1 cellular context compared by ENCODE assay signal in genomic region chr5:132344775-132345514, GRCh38.
TF ChIP-seq lines count a peak whose summit lies in the region.

No MANE protein-coding gene starts in this region.

TF ChIP-seq in K562, 482 proteins besides CTCF, POLR2A, EP300 and RAD21 (continued from another document and continues in another):
- TF ChIP-seq NRF1 (conservative IDR thresholded peaks at IDR 0.05 in 1 of 2, IDR thresholded peaks at IDR 0.05 in 1 of 2), result no peak
- no peak for TF ChIP-seq ZBTB11 (CRISPR knock-in tag; IDR thresholded peaks at IDR 0.05)
- no peak for TF ChIP-seq ZNF133 (CRISPR knock-in tag; IDR thresholded peaks at IDR 0.05)
- no peak for TF ChIP-seq BDP1 (IDR thresholded peaks at IDR 0.05; ENCODE audit: insufficient read depth, insufficient read length)
- no peak for TF ChIP-seq CBFA2T3 (IDR thresholded peaks at IDR 0.05)
- peak; percentile 59 for TF ChIP-seq RBBP5 (IDR thresholded peaks at IDR 0.05; ENCODE audit: borderline replicate concordance, insufficient read depth, low read length, poor library complexity, severe bottlenecking)
- TF ChIP-seq TAL1 (IDR thresholded peaks at IDR 0.05), result no peak
- TF ChIP-seq, protein P1, sequence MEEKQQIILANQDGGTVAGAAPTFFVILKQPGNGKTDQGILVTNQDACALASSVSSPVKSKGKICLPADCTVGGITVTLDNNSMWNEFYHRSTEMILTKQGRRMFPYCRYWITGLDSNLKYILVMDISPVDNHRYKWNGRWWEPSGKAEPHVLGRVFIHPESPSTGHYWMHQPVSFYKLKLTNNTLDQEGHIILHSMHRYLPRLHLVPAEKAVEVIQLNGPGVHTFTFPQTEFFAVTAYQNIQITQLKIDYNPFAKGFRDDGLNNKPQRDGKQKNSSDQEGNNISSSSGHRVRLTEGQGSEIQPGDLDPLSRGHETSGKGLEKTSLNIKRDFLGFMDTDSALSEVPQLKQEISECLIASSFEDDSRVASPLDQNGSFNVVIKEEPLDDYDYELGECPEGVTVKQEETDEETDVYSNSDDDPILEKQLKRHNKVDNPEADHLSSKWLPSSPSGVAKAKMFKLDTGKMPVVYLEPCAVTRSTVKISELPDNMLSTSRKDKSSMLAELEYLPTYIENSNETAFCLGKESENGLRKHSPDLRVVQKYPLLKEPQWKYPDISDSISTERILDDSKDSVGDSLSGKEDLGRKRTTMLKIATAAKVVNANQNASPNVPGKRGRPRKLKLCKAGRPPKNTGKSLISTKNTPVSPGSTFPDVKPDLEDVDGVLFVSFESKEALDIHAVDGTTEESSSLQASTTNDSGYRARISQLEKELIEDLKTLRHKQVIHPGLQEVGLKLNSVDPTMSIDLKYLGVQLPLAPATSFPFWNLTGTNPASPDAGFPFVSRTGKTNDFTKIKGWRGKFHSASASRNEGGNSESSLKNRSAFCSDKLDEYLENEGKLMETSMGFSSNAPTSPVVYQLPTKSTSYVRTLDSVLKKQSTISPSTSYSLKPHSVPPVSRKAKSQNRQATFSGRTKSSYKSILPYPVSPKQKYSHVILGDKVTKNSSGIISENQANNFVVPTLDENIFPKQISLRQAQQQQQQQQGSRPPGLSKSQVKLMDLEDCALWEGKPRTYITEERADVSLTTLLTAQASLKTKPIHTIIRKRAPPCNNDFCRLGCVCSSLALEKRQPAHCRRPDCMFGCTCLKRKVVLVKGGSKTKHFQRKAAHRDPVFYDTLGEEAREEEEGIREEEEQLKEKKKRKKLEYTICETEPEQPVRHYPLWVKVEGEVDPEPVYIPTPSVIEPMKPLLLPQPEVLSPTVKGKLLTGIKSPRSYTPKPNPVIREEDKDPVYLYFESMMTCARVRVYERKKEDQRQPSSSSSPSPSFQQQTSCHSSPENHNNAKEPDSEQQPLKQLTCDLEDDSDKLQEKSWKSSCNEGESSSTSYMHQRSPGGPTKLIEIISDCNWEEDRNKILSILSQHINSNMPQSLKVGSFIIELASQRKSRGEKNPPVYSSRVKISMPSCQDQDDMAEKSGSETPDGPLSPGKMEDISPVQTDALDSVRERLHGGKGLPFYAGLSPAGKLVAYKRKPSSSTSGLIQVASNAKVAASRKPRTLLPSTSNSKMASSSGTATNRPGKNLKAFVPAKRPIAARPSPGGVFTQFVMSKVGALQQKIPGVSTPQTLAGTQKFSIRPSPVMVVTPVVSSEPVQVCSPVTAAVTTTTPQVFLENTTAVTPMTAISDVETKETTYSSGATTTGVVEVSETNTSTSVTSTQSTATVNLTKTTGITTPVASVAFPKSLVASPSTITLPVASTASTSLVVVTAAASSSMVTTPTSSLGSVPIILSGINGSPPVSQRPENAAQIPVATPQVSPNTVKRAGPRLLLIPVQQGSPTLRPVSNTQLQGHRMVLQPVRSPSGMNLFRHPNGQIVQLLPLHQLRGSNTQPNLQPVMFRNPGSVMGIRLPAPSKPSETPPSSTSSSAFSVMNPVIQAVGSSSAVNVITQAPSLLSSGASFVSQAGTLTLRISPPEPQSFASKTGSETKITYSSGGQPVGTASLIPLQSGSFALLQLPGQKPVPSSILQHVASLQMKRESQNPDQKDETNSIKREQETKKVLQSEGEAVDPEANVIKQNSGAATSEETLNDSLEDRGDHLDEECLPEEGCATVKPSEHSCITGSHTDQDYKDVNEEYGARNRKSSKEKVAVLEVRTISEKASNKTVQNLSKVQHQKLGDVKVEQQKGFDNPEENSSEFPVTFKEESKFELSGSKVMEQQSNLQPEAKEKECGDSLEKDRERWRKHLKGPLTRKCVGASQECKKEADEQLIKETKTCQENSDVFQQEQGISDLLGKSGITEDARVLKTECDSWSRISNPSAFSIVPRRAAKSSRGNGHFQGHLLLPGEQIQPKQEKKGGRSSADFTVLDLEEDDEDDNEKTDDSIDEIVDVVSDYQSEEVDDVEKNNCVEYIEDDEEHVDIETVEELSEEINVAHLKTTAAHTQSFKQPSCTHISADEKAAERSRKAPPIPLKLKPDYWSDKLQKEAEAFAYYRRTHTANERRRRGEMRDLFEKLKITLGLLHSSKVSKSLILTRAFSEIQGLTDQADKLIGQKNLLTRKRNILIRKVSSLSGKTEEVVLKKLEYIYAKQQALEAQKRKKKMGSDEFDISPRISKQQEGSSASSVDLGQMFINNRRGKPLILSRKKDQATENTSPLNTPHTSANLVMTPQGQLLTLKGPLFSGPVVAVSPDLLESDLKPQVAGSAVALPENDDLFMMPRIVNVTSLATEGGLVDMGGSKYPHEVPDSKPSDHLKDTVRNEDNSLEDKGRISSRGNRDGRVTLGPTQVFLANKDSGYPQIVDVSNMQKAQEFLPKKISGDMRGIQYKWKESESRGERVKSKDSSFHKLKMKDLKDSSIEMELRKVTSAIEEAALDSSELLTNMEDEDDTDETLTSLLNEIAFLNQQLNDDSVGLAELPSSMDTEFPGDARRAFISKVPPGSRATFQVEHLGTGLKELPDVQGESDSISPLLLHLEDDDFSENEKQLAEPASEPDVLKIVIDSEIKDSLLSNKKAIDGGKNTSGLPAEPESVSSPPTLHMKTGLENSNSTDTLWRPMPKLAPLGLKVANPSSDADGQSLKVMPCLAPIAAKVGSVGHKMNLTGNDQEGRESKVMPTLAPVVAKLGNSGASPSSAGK (IDR thresholded peaks at IDR 0.05), result peak; percentile 28; the same call in 1 of the 2 replicates
- TF ChIP-seq, protein P2, sequence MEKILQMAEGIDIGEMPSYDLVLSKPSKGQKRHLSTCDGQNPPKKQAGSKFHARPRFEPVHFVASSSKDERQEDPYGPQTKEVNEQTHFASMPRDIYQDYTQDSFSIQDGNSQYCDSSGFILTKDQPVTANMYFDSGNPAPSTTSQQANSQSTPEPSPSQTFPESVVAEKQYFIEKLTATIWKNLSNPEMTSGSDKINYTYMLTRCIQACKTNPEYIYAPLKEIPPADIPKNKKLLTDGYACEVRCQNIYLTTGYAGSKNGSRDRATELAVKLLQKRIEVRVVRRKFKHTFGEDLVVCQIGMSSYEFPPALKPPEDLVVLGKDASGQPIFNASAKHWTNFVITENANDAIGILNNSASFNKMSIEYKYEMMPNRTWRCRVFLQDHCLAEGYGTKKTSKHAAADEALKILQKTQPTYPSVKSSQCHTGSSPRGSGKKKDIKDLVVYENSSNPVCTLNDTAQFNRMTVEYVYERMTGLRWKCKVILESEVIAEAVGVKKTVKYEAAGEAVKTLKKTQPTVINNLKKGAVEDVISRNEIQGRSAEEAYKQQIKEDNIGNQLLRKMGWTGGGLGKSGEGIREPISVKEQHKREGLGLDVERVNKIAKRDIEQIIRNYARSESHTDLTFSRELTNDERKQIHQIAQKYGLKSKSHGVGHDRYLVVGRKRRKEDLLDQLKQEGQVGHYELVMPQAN (IDR thresholded peaks at IDR 0.05; ENCODE audit: borderline replicate concordance), result no peak
- no peak for TF ChIP-seq LEF1 (IDR thresholded peaks at IDR 0.05)
- TF ChIP-seq TSC22D4 (tag; IDR thresholded peaks at IDR 0.05), result no peak
- no peak for TF ChIP-seq TEAD1 (CRISPR knock-in tag; IDR thresholded peaks at IDR 0.05)
- TF ChIP-seq ZNF134 (CRISPR knock-in tag; conservative IDR thresholded peaks at IDR 0.05), result no peak
- TF ChIP-seq ARID1B (IDR thresholded peaks at IDR 0.05), result 0 out of 2 replicates have a peak, but pooled peaks have one; percentile 9
- peak; percentile 36; the same call in 1 of the 2 replicates for TF ChIP-seq CEBPB (tag; IDR thresholded peaks at IDR 0.05)
- TF ChIP-seq ELK3 (CRISPR knock-in tag; IDR thresholded peaks at IDR 0.05), result no peak
- TF ChIP-seq POLR3G (IDR thresholded peaks at IDR 0.05; ENCODE audit: extremely low read depth, insufficient read length, insufficient replicate concordance), result no peak
- no peak for TF ChIP-seq BMI1 (IDR thresholded peaks at IDR 0.05; ENCODE audit: low read length)
- no peak for TF ChIP-seq PHB (CRISPR knock-in tag; IDR thresholded peaks at IDR 0.05)
- TF ChIP-seq KDM5B (IDR thresholded peaks at IDR 0.05; ENCODE audit: insufficient replicate concordance, low read depth, low read length), result no peak
- TF ChIP-seq NFE2 (IDR thresholded peaks at IDR 0.05; ENCODE audit: low read depth), result no peak
- TF ChIP-seq, protein P3, sequence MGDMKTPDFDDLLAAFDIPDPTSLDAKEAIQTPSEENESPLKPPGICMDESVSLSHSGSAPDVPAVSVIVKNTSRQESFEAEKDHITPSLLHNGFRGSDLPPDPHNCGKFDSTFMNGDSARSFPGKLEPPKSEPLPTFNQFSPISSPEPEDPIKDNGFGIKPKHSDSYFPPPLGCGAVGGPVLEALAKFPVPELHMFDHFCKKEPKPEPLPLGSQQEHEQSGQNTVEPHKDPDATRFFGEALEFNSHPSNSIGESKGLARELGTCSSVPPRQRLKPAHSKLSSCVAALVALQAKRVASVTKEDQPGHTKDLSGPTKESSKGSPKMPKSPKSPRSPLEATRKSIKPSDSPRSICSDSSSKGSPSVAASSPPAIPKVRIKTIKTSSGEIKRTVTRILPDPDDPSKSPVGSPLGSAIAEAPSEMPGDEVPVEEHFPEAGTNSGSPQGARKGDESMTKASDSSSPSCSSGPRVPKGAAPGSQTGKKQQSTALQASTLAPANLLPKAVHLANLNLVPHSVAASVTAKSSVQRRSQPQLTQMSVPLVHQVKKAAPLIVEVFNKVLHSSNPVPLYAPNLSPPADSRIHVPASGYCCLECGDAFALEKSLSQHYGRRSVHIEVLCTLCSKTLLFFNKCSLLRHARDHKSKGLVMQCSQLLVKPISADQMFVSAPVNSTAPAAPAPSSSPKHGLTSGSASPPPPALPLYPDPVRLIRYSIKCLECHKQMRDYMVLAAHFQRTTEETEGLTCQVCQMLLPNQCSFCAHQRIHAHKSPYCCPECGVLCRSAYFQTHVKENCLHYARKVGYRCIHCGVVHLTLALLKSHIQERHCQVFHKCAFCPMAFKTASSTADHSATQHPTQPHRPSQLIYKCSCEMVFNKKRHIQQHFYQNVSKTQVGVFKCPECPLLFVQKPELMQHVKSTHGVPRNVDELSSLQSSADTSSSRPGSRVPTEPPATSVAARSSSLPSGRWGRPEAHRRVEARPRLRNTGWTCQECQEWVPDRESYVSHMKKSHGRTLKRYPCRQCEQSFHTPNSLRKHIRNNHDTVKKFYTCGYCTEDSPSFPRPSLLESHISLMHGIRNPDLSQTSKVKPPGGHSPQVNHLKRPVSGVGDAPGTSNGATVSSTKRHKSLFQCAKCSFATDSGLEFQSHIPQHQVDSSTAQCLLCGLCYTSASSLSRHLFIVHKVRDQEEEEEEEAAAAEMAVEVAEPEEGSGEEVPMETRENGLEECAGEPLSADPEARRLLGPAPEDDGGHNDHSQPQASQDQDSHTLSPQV (IDR thresholded peaks at IDR 0.05), result 0 out of 2 replicates have a peak, but pooled peaks have one; percentile 18
- no peak for TF ChIP-seq ADNP (tag; IDR thresholded peaks at IDR 0.05)
- TF ChIP-seq, protein P4, sequence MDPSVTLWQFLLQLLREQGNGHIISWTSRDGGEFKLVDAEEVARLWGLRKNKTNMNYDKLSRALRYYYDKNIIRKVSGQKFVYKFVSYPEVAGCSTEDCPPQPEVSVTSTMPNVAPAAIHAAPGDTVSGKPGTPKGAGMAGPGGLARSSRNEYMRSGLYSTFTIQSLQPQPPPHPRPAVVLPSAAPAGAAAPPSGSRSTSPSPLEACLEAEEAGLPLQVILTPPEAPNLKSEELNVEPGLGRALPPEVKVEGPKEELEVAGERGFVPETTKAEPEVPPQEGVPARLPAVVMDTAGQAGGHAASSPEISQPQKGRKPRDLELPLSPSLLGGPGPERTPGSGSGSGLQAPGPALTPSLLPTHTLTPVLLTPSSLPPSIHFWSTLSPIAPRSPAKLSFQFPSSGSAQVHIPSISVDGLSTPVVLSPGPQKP (CRISPR knock-in tag; IDR thresholded peaks at IDR 0.05), result no peak
- no peak for TF ChIP-seq E2F1 (CRISPR knock-in tag; IDR thresholded peaks at IDR 0.05)
- no peak for TF ChIP-seq NBN (IDR thresholded peaks at IDR 0.05; ENCODE audit: low read depth)
- TF ChIP-seq GATA2 (CRISPR knock-in tag; IDR thresholded peaks at IDR 0.05), result no peak
- no peak for TF ChIP-seq ZNF507 (tag; conservative IDR thresholded peaks at IDR 0.05)
